In the genomic region with DNA sequence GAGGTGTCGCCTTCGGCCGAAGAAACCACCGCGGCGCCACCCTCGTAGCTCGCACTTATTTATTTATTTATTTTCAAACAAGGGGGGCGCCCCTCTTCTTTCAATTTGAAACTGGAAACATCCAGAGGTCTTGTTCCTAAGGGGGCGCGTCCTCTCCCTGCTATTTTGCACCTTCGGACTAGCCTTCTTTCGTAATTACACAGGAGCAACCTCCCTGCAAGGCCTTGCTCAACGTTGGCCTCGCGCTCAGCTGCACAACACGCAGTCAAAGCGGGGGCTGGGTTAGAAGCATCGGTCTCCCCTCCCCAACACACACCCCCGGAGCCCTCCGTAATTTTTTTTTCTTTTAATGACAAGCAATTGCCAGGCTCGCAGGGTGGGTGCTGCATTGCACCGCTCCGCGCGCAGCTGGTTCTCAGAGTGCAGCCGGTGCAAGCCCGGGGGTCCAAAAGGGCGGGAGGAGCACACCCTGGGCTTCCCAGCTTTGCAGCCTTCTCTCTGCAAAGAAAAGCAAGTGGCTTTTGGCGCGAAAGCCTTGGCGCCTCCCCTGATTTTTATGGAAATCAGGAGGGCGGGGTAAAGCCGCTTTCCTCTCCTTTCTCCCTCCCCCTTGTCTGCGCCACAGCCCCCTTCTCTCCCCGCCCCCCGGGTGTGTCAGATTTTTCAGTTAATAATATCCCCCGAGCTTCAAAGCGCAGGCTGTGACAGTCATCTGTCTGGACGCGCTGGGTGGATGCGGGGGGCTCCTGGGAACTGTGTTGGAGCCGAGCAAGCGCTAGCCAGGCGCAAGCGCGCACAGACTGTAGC, we compare ENCODE assay signal across 9 cellular contexts. TPM values are rescaled to one million over a fixed set of nuclear protein-coding genes. Genes with fewer than 3 reads are reported as not detected.
DNase-seq lines count a peak whose midpoint lies in the region; ATAC-seq and TF ChIP-seq lines count a peak whose summit lies in the region.
"Had no signal": no experiment of that assay in that cellular context is flagged by ENCODE, and none has a peak within 500 bp of the region (broad histone marks: within the 10 kb centered on the region; RNA-seq: fewer than 3 reads in every experiment).

Gene MYCN (plus strand): TSS at position 697 of the 807 bp plus-strand sequence. CDS start 1,515 bp downstream, outside the sequence.

- TF ChIP-seq CTCF in gastroesophageal sphincter (IDR thresholded peaks at IDR 0.05), result peak in 3 of 4 experiments; percentile 18 to 67 (median 66)
- peak; percentile 72 for TF ChIP-seq CTCF in nephron progenitor cell (IDR thresholded peaks at IDR 0.05)

- WGBS in gastroesophageal sphincter (ENCODE audit: low coverage in 1 of 2), 2 donors, result 2% methylated on average over 18 to 28 of the region's 47 CpGs

- H3K27ac Mint-ChIP-seq in activated naive CD4-positive, alpha-beta T cell treated with anti-CD3 and anti-CD28 coated beads, Interleukin-2, amount 10 ng/mL, durations not matched to agents 7 days and 5 days, result peak within 1 kb of the TSS; percentile 33
- peak within 1 kb of the TSS; percentile 91 for H3K27ac Mint-ChIP-seq in nephron progenitor cell
- H3K27ac Mint-ChIP-seq: T-helper 1 cell treated with Interleukin-12 subunit alpha and Interleukin-12 subunit beta and Interleukin-4 antibody, amounts not matched to agents 30 μg/mL and 1 μg/mL, for 36 hours had no signal

- H3K4me3 ChIP-seq in gastroesophageal sphincter, result peak within 1 kb of the TSS; percentile 15 to 52

- peaks cover 29% of the 10 kb centered on the region for H3K4me1 Mint-ChIP-seq in activated naive CD4-positive, alpha-beta T cell treated with anti-CD3 and anti-CD28 coated beads, Interleukin-2, amount 10 ng/mL, durations not matched to agents 7 days and 5 days
- H3K4me1 Mint-ChIP-seq in nephron progenitor cell, result peaks cover 56% of the 10 kb centered on the region

- H3K36me3 Mint-ChIP-seq in activated naive CD4-positive, alpha-beta T cell treated with anti-CD3 and anti-CD28 coated beads, Interleukin-2, amount 10 ng/mL, durations not matched to agents 7 days and 5 days, result no peaks in the 10 kb centered on the region
- peaks cover 23% of the 10 kb centered on the region for H3K36me3 Mint-ChIP-seq in nephron progenitor cell (ENCODE audit: low read depth)

- TF ChIP-seq EP300 in gastroesophageal sphincter (IDR thresholded peaks at IDR 0.05), result no peak

- ATAC-seq in HG02588 (IDR thresholded peaks at IDR 0.05; ENCODE audit: unreplicated experiment) (peak; percentile 19), gastroesophageal sphincter (peak; percentile 24)

- peaks cover 79% of the 10 kb centered on the region for H3K27me3 Mint-ChIP-seq in activated naive CD4-positive, alpha-beta T cell treated with anti-CD3 and anti-CD28 coated beads, Interleukin-2, amount 10 ng/mL, durations not matched to agents 7 days and 5 days
- H3K27me3 Mint-ChIP-seq in nephron progenitor cell (ENCODE audit: low read depth, poor library complexity), result peaks cover 3% of the 10 kb centered on the region

- no peaks in the 10 kb centered on the region for H3K36me3 ChIP-seq in gastroesophageal sphincter

- CTCF ChIA-PET in activated naive CD4-positive, alpha-beta T cell treated with anti-CD3 and anti-CD28 coated beads, Interleukin-2, amount 10 ng/mL, durations not matched to agents 7 days and 5 days (lab: Charles Lee), result interaction anchor here (0.8 to 3.3 kb wide), 14 partner anchors 9 to 669 kb away, joined by 3 to 28 read pairs (median 4); no protein-coding TSS in a partner anchor

- H3K27ac ChIP-seq in gastroesophageal sphincter, result no peak within 1 kb of the TSS

- H3K27me3 ChIP-seq in gastroesophageal sphincter, result peaks cover 54% of the 10 kb centered on the region

- H3K4me1 ChIP-seq in gastroesophageal sphincter, result peaks cover 0 to 53% (median 31%) of the 10 kb centered on the region in 3 donors

- DNase-seq in DMS53 treated with DMSO at 0.1 percent for 48 hours (lab: John Stamatoyannopoulos, UW; ENCODE audit: unreplicated experiment) (peak; percentile 45), NCI-H446 treated with DMSO at 0.1 percent for 48 hours (lab: John Stamatoyannopoulos, UW) (peak; percentile 68), nephron progenitor cell (peak; percentile 87), ureter (ENCODE audit: low spot score) (peak; percentile 69), SK-N-DZ (ENCODE audit: low spot score) (no peak)
- peak; percentile 44 for DNase-seq in activated naive CD4-positive, alpha-beta T cell treated with anti-CD3 and anti-CD28 coated beads, Interleukin-2, amount 10 ng/mL, durations not matched to agents 7 days and 5 days

- H3K9me3 ChIP-seq in gastroesophageal sphincter, result no peaks in the 10 kb centered on the region

- no peaks in the 10 kb centered on the region for H3K9me3 Mint-ChIP-seq in activated naive CD4-positive, alpha-beta T cell treated with anti-CD3 and anti-CD28 coated beads, Interleukin-2, amount 10 ng/mL, durations not matched to agents 7 days and 5 days
- peaks cover 5% of the 10 kb centered on the region for H3K9me3 Mint-ChIP-seq in nephron progenitor cell
- H3K9me3 Mint-ChIP-seq: T-helper 1 cell treated with Interleukin-12 subunit alpha and Interleukin-12 subunit beta and Interleukin-4 antibody, amounts not matched to agents 30 μg/mL and 1 μg/mL, for 36 hours had no signal

- peak within 1 kb of the TSS; percentile 59 for H3K4me3 Mint-ChIP-seq in activated naive CD4-positive, alpha-beta T cell treated with anti-CD3 and anti-CD28 coated beads, Interleukin-2, amount 10 ng/mL, durations not matched to agents 7 days and 5 days
- peak within 1 kb of the TSS; percentile 98 for H3K4me3 Mint-ChIP-seq in nephron progenitor cell
- H3K4me3 Mint-ChIP-seq: T-helper 1 cell treated with Interleukin-12 subunit alpha and Interleukin-12 subunit beta and Interleukin-4 antibody, amounts not matched to agents 30 μg/mL and 1 μg/mL, for 36 hours had no signal

- TF ChIP-seq POLR2A in gastroesophageal sphincter (IDR thresholded peaks at IDR 0.05), result no peak

RNA-seq across cellular contexts. Expression of gene MYCN, which starts in this region (rescaled TPM):
- total RNA-seq in gastroesophageal sphincter, result under 1 TPM in 3 of 4 donors, not detected in 1; 0.13 to 0.46 (median 0.35) TPM
- 3.7 TPM for total RNA-seq in ureter
- polyA plus RNA-seq in SK-N-DZ (2014; cell fraction: cytosol; rRNA removed), result 1,097 and 1,099 TPM in 2 replicates
- polyA plus RNA-seq in SK-N-DZ (2014; cell fraction: nucleus; rRNA removed), result 1,072 and 1,695 TPM in 2 replicates

Comparison
In these comparisons a context has a peak if more than half of its experiments do, and no peak if none do; other contexts are left out.
1. Peak in ATAC-seq and H3K4me3 ChIP-seq in gastroesophageal sphincter; RNA of the gene not detected or under 1 TPM.